Comparison of ENCODE assay signal across 10 cellular contexts in the genomic region with DNA sequence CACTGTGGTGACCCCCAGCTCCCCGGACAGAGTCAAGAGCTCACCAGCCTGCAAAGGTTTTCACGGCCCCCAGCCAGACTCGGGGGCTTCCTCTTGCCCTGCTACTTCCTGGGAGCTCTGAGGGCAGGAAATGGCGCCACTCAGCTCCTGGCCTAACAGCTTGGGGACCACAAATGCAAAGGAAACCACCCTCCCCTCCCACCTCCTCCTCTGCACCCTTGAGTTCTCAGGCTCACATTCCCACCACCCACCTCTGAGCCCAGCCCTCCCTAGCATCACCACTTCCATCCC. TPM values are rescaled to one million over a fixed set of nuclear protein-coding genes. Genes with fewer than 3 reads are reported as not detected.
DNase-seq lines count a peak whose midpoint lies in the region; ATAC-seq and TF ChIP-seq lines count a peak whose summit lies in the region.
"Had no signal": no experiment of that assay in that cellular context is flagged by ENCODE, and none has a peak within 500 bp of the region (broad histone marks: within the 10 kb centered on the region; RNA-seq: fewer than 3 reads in every experiment).

No MANE protein-coding gene starts in this region.

- H2BK5ac ChIP-seq in trophoblast cell (ENCODE audit: low read depth, low read length, poor library complexity): no peak overlapping the region

- no peak overlapping the region for H3K4ac ChIP-seq in trophoblast cell (ENCODE audit: low read depth, low read length)

- CTCF ChIA-PET in GM10248 (lab: Yijun Ruan, JAX): interaction anchor here (1.3 to 3.3 kb wide), 7 partner anchors 10 to 127 kb away, joined by 4 to 14 read pairs (median 6); partner anchors contain the start of gene KIF22

- peaks cover 30% of the 10 kb centered on the region for H3K36me3 Mint-ChIP-seq in activated T-helper 1 cell treated with anti-CD3 and anti-CD28 coated beads, Interleukin-12 subunit alpha, Interleukin-12 subunit beta, Interleukin-2, Interleukin-4 antibody, amounts not matched to agents 30 ng/mL and 10 ng/mL and 1 ng/mL, durations not matched to agents 14 hours and 24 hours and 36 hours (ENCODE audit: low read depth)

- no peak overlapping the region for H4K12ac ChIP-seq in trophoblast cell (ENCODE audit: low read depth, low read length)

- POLR2A ChIA-PET in GM10248 (lab: Yijun Ruan, JAX): interaction anchor here (0.7 to 1.3 kb wide), 4 partner anchors 11 to 509 kb away, joined by 3 read pairs; partner anchors contain the start of gene QPRT

- no peaks in the 10 kb centered on the region for H3K27me3 ChIP-seq in trophoblast cell (ENCODE audit: insufficient read depth, low read length)

- TF ChIP-seq CTCF in GM10248 (IDR thresholded peaks at IDR 0.05; ENCODE audit: control extremely low read depth, extremely low read depth, low read depth, missing control alignments): no peak

- no peak overlapping the region for H4K91ac ChIP-seq in trophoblast cell (ENCODE audit: low read depth, low read length)

- H4K8ac ChIP-seq in trophoblast cell (ENCODE audit: low read depth, low read length): no peak overlapping the region

- no peak overlapping the region for H3K18ac ChIP-seq in trophoblast cell (ENCODE audit: low read length)

- peaks cover 16% of the 10 kb centered on the region for H3K79me1 ChIP-seq in trophoblast cell (ENCODE audit: low read length)

- H3K79me2 ChIP-seq in trophoblast cell (ENCODE audit: control insufficient read depth, insufficient read depth, low read length, poor library complexity): no peaks in the 10 kb centered on the region

- H3K27me3 Mint-ChIP-seq in activated T-helper 1 cell treated with anti-CD3 and anti-CD28 coated beads, Interleukin-12 subunit alpha, Interleukin-12 subunit beta, Interleukin-2, Interleukin-4 antibody, amounts not matched to agents 30 ng/mL and 10 ng/mL and 1 ng/mL, durations not matched to agents 14 hours and 24 hours and 36 hours (ENCODE audit: insufficient read depth): peaks cover 2% of the 10 kb centered on the region

- no peak overlapping the region for H3K4me2 ChIP-seq in trophoblast cell (ENCODE audit: low read length)

- peak overlapping the region; percentile 83 for H3K4me3 ChIP-seq in Jurkat, Clone E6-1 (ENCODE audit: low read length)
- no peak overlapping the region for H3K4me3 ChIP-seq in trophoblast cell (ENCODE audit: low read depth, low read length)

- DNase-seq in GM10248 (ENCODE audit: extremely low spot score) (peak; percentile 75), trophoblast cell (no peak), erythroblast (lab: John Stamatoyannopoulos, UW) (no peak), NCI-H2081 treated with DMSO at 0.1 percent for 48 hours (lab: John Stamatoyannopoulos, UW) (no peak), AG20443 (ENCODE audit: low spot score) (no peak)
- DNase-seq in Jurkat, Clone E6-1 (ENCODE audit: low read depth, low spot score): peak; percentile 95
- DNase-seq in activated T-helper 1 cell treated with anti-CD3 and anti-CD28 coated beads, Interleukin-12 subunit alpha, Interleukin-12 subunit beta, Interleukin-2, Interleukin-4 antibody, amounts not matched to agents 30 ng/mL and 10 ng/mL and 1 ng/mL, durations not matched to agents 14 hours and 24 hours and 36 hours (ENCODE audit: low spot score): peak; percentile 45

- no CpG with 5 or more reads among the region's 4 CpGs for WGBS in trophoblast cell (ENCODE audit: extremely low coverage, insufficient coverage, insufficient read length)

- H2BK12ac ChIP-seq in trophoblast cell (ENCODE audit: low read length): no peak overlapping the region

- no peak overlapping the region for H3K9ac ChIP-seq in trophoblast cell (ENCODE audit: low read length)

- H2AK5ac ChIP-seq in trophoblast cell (ENCODE audit: low read length): peak overlapping the region; percentile 35

- no peaks in the 10 kb centered on the region for H3K36me3 ChIP-seq in trophoblast cell (ENCODE audit: control insufficient read depth in 1 of 2, insufficient read depth in 2 of 2, low read length in 2 of 2)

- no peak for ATAC-seq in HG03280 (IDR thresholded peaks at IDR 0.05; ENCODE audit: unreplicated experiment)
- ATAC-seq: left lobe of liver had no signal

- H3K9me3 ChIP-seq in trophoblast cell (ENCODE audit: insufficient read depth, low read depth, low read length): no peaks in the 10 kb centered on the region

- H3K14ac ChIP-seq in trophoblast cell (ENCODE audit: low read length): no peak overlapping the region

- H3K4me1 Mint-ChIP-seq in activated T-helper 1 cell treated with anti-CD3 and anti-CD28 coated beads, Interleukin-12 subunit alpha, Interleukin-12 subunit beta, Interleukin-2, Interleukin-4 antibody, amounts not matched to agents 30 ng/mL and 10 ng/mL and 1 ng/mL, durations not matched to agents 14 hours and 24 hours and 36 hours (ENCODE audit: low read depth): peaks cover 64% of the 10 kb centered on the region

- no peak overlapping the region for H3K27ac ChIP-seq in trophoblast cell (ENCODE audit: low read depth, low read length)
- H3K27ac ChIP-seq: VCaP had no signal

- no peak overlapping the region for H2BK120ac ChIP-seq in trophoblast cell (ENCODE audit: insufficient read depth, low read length, poor library complexity)

- peak overlapping the region; percentile 95 for H3K4me3 Mint-ChIP-seq in activated T-helper 1 cell treated with anti-CD3 and anti-CD28 coated beads, Interleukin-12 subunit alpha, Interleukin-12 subunit beta, Interleukin-2, Interleukin-4 antibody, amounts not matched to agents 30 ng/mL and 10 ng/mL and 1 ng/mL, durations not matched to agents 14 hours and 24 hours and 36 hours

- H3K23ac ChIP-seq in trophoblast cell (ENCODE audit: low read length): no peak overlapping the region

- intact Hi-C loops in activated T-helper 1 cell treated with anti-CD3 and anti-CD28 coated beads, Interleukin-12 subunit alpha, Interleukin-12 subunit beta, Interleukin-2, Interleukin-4 antibody, amounts not matched to agents 30 ng/mL and 10 ng/mL and 1 ng/mL, durations not matched to agents 14 hours and 24 hours and 36 hours (cut with micrococcal nuclease): no loop called here

- peaks cover 12 to 15% of the 10 kb centered on the region in 2 experiments for H3K4me1 ChIP-seq in trophoblast cell (ENCODE audit: control insufficient read depth in 1 of 2, insufficient read depth in 2 of 2, low read length in 2 of 2)

- H3K9me3 Mint-ChIP-seq in activated T-helper 1 cell treated with anti-CD3 and anti-CD28 coated beads, Interleukin-12 subunit alpha, Interleukin-12 subunit beta, Interleukin-2, Interleukin-4 antibody, amounts not matched to agents 30 ng/mL and 10 ng/mL and 1 ng/mL, durations not matched to agents 14 hours and 24 hours and 36 hours: no peaks in the 10 kb centered on the region

- no peak for TF ChIP-seq POLR2A in erythroblast (IDR thresholded peaks at IDR 0.05; ENCODE audit: low read length)

- H3K27ac Mint-ChIP-seq in activated T-helper 1 cell treated with anti-CD3 and anti-CD28 coated beads, Interleukin-12 subunit alpha, Interleukin-12 subunit beta, Interleukin-2, Interleukin-4 antibody, amounts not matched to agents 30 ng/mL and 10 ng/mL and 1 ng/mL, durations not matched to agents 14 hours and 24 hours and 36 hours: peak overlapping the region; percentile 95

- no peak overlapping the region for H2AFZ ChIP-seq in trophoblast cell (ENCODE audit: insufficient read depth, low read length, poor library complexity)

RNA-seq across cellular contexts. Expression of gene SPN, which starts 0.4 kb away (rescaled TPM):
- polyA plus RNA-seq in Jurkat, Clone E6-1 (2012; ENCODE audit: insufficient read depth, insufficient read length): 65.0 TPM
- 191 and 196 TPM in 2 replicates for total RNA-seq in activated T-helper 1 cell treated with anti-CD3 and anti-CD28 coated beads, Interleukin-12 subunit alpha, Interleukin-12 subunit beta, Interleukin-2, Interleukin-4 antibody, amounts not matched to agents 30 ng/mL and 10 ng/mL and 1 ng/mL, durations not matched to agents 14 hours and 24 hours and 36 hours
- 0.10 and 0.15 TPM in 2 replicates for polyA plus RNA-seq in trophoblast cell (2013)

RNA-seq across cellular contexts. Expression of gene QPRT, which starts 16.3 kb away (rescaled TPM):
- 39.9 TPM for polyA plus RNA-seq in Jurkat, Clone E6-1 (2012; ENCODE audit: insufficient read depth, insufficient read length)
- 6.3 and 6.5 TPM in 2 replicates for total RNA-seq in activated T-helper 1 cell treated with anti-CD3 and anti-CD28 coated beads, Interleukin-12 subunit alpha, Interleukin-12 subunit beta, Interleukin-2, Interleukin-4 antibody, amounts not matched to agents 30 ng/mL and 10 ng/mL and 1 ng/mL, durations not matched to agents 14 hours and 24 hours and 36 hours
- 258 and 266 TPM in 2 replicates for polyA plus RNA-seq in trophoblast cell (2013)

Comparison
In these comparisons a context has a peak if more than half of its experiments do, and no peak if none do; other contexts are left out.
1. DNase-seq: peak in GM10248 (single experiment), Jurkat, Clone E6-1 (single experiment) and activated T-helper 1 cell treated with anti-CD3 and anti-CD28 coated beads, Interleukin-12 subunit alpha, Interleukin-12 subunit beta, Interleukin-2, Interleukin-4 antibody, amounts not matched to agents 30 ng/mL and 10 ng/mL and 1 ng/mL, durations not matched to agents 14 hours and 24 hours and 36 hours (single experiment); none in trophoblast cell (0 of 2), erythroblast (0 of 2), NCI-H2081 treated with DMSO at 0.1 percent for 48 hours (single experiment) and AG20443 (single experiment).